In the genomic region with DNA sequence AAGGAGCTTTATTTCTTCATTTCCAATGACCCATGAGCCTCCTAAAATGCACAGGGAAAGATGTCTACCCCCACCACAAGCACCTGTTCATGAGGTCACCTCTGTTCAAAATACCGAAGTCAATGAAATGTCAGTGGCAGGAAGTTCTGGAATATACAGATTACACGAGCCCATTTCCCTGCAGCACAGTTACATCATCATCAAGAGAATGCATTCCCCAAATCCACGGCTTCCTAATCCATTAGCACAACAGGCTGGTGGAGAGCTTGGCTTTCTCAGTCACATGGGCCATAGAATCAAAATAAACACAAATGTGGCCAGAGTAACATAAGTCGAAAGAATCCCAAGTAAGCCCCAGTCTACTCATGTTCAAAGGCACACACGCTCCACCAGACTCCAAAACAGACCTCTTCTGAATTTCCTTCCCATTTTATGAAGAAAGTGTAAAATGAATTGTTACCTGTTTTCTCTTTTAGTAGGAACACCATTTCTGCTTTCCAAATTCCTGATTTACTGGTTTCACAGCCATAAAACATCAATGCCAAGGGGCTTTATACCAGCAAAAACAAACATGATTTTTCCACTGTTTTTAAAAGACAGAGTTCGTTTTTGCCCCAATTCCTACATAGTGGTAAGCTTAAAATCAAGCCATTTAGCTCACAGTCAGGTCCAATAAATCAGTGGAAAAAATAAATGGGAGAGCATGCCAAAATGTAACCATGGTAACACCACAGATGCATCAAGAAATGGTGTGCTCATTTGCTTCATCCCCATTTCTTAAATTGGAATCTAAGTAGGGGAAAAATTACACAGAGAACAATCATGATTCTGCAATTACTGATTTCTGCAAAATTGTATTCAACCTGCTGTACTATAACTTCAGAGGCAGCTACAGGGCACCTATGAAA, we compare ENCODE assay signal across 15 cellular contexts.
DNase-seq lines count a peak whose midpoint lies in the region; ATAC-seq and TF ChIP-seq lines count a peak whose summit lies in the region.
"Had no signal": no experiment of that assay in that cellular context is flagged by ENCODE, and none has a peak within 500 bp of the region (broad histone marks: within the 10 kb centered on the region; RNA-seq: fewer than 3 reads in every experiment).

No MANE protein-coding gene starts in this region.

- no peak overlapping the region for H3K4me2 ChIP-seq in hepatocyte
- H3K4me2 ChIP-seq: BLaER1 had no signal

- intact Hi-C loops in right cardiac atrium (cut with DNase I) (no loop called here), Right ventricle myocardium inferior (cut with DNase I) (no loop called here), tibial artery (cut with DNase I; ENCODE audit: low total_unique reads) (no loop called here)

- H3K9me3 ChIP-seq in right cardiac atrium (ENCODE audit: control insufficient read depth, low read length): no peaks in the 10 kb centered on the region
- H3K9me3 ChIP-seq in hepatocyte (ENCODE audit: low read depth): no peaks in the 10 kb centered on the region
- H3K9me3 ChIP-seq in tibial artery: no peaks in the 10 kb centered on the region
- H3K9me3 ChIP-seq: mucosa of descending colon had no signal

- H3K79me2 ChIP-seq in hepatocyte: peaks cover 14% of the 10 kb centered on the region

- H3K27me3 ChIP-seq in right cardiac atrium (ENCODE audit: control insufficient read depth, insufficient read depth) (no peaks in the 10 kb centered on the region), hepatocyte (no peaks in the 10 kb centered on the region), tibial artery (no peaks in the 10 kb centered on the region)
- H3K27me3 ChIP-seq: BLaER1 had no signal

- in situ Hi-C loops in astrocyte of the spinal cord (cut with HindIII; ENCODE audit: low sequenced_read_pairs): no loop called here

- H3K9me2 ChIP-seq in hepatocyte (replicated peaks; ENCODE audit: insufficient read depth): no peaks in the 10 kb centered on the region

- ATAC-seq in right cardiac atrium: no peak
- ATAC-seq in Right ventricle myocardium inferior: no peak
- ATAC-seq: mucosa of descending colon, sciatic nerve, T-cell had no signal

- DNase-seq in right cardiac atrium (no peak), Right ventricle myocardium inferior (ENCODE audit: missing footprints) (no peak), astrocyte of the spinal cord (ENCODE audit: low read depth, low spot score) (peak; percentile 50), hepatocyte (ENCODE audit: low spot score) (no peak), tibial artery (no peak), NCI-H1436 (lab: John Stamatoyannopoulos, UW) (no peak), germinal center (ENCODE audit: low spot score) (no peak)
- no peak for DNase-seq in stimulated activated CD8-positive, alpha-beta memory T cell treated with anti-CD3 and anti-CD28 coated beads, Interleukin-4, amount 100 ng/mL, for 48 hours
- DNase-seq: activated CD4-positive, alpha-beta T cell treated with anti-CD3 and anti-CD28 coated beads, Interleukin-2, amount 50 U/mL, for 1 hour; activated effector memory CD4-positive, alpha-beta T cell treated with anti-CD3 and anti-CD28 coated beads, Interleukin-2, amount 50 U/mL, for 16 hours; mucosa of descending colon; T-cell; trophoblast cell had no signal

- H3K27ac ChIP-seq in right cardiac atrium (ENCODE audit: low read length) (peak overlapping the region; percentile 43), hepatocyte (peak overlapping the region; percentile 24), tibial artery (peak overlapping the region; percentile 18 to 53)
- H3K27ac ChIP-seq: BLaER1 had no signal

- H4K20me1 ChIP-seq in hepatocyte (ENCODE audit: insufficient read depth, poor library complexity, severe bottlenecking): no peaks in the 10 kb centered on the region
- H4K20me1 ChIP-seq: BLaER1 had no signal

- no peak overlapping the region for H2AFZ ChIP-seq in hepatocyte

- TF ChIP-seq CTCF in astrocyte of the spinal cord (IDR thresholded peaks at IDR 0.05; ENCODE audit: low read depth, low read length): no peak
- no peak for TF ChIP-seq CTCF in hepatocyte (IDR thresholded peaks at IDR 0.05; ENCODE audit: poor library complexity)
- TF ChIP-seq CTCF in tibial artery (IDR thresholded peaks at IDR 0.05): no peak

- H3K36me3 ChIP-seq in hepatocyte (replicated peaks; ENCODE audit: insufficient read depth, low read depth) (no peaks in the 10 kb centered on the region), tibial artery (no peaks in the 10 kb centered on the region)
- H3K36me3 ChIP-seq: BLaER1 had no signal

- H3K4me1 ChIP-seq in right cardiac atrium (ENCODE audit: control insufficient read depth, insufficient read depth, low read length): peaks cover 6% of the 10 kb centered on the region
- peaks cover 8% of the 10 kb centered on the region for H3K4me1 ChIP-seq in hepatocyte (ENCODE audit: insufficient read depth)
- H3K4me1 ChIP-seq in tibial artery: peaks cover 0 to 15% (median 3%) of the 10 kb centered on the region in 4 donors

- WGBS in right cardiac atrium: 36% methylated on average over 6 of the region's 6 CpGs
- WGBS in hepatocyte (ENCODE audit: low lambda C conversion rate, missing lambda C conversion rate): 48% methylated on average over 6 of the region's 6 CpGs

- H3K4me3 ChIP-seq in right cardiac atrium (ENCODE audit: low read length) (no peak overlapping the region), astrocyte of the spinal cord (ENCODE audit: low read depth, low read length) (no peak overlapping the region), hepatocyte (no peak overlapping the region), tibial artery (no peak overlapping the region)
- H3K4me3 ChIP-seq: BLaER1, mucosa of descending colon had no signal
